9 cellular contexts compared by ENCODE assay signal in genomic region chr16:1296688-1297412, GRCh38. TPM values are rescaled to one million over a fixed set of nuclear protein-coding genes. Genes with fewer than 3 reads are reported as not detected.
DNase-seq lines count a peak whose midpoint lies in the region; ATAC-seq and TF ChIP-seq lines count a peak whose summit lies in the region.
"Had no signal": no experiment of that assay in that cellular context is flagged by ENCODE, and none has a peak within 500 bp of the region (broad histone marks: within the 10 kb centered on the region; RNA-seq: fewer than 3 reads in every experiment).

No MANE protein-coding gene starts in this region.

- no peak overlapping the region for H3K27ac ChIP-seq in upper lobe of right lung

- ATAC-seq in HG03432 (IDR thresholded peaks at IDR 0.05; ENCODE audit: unreplicated experiment) (peak; percentile 42), left lobe of liver (peak; percentile 29), upper lobe of right lung (no peak)

- H3K27me3 ChIP-seq in adipocyte (replicated peaks; ENCODE audit: control insufficient read depth, insufficient read depth, low read length) (peaks cover 22% of the 10 kb centered on the region), upper lobe of right lung (peaks cover 38% of the 10 kb centered on the region)

- H3K36me3 ChIP-seq in adipocyte (ENCODE audit: control insufficient read depth, insufficient read depth, low read length, severe bottlenecking) (no peaks in the 10 kb centered on the region), upper lobe of right lung (no peaks in the 10 kb centered on the region)

- intact Hi-C loops in upper lobe of right lung (cut with DNase I) = no loop called here

- no peaks in the 10 kb centered on the region for H3K9me3 ChIP-seq in adipocyte (ENCODE audit: control insufficient read depth, low read length)
- no peaks in the 10 kb centered on the region for H3K9me3 ChIP-seq in upper lobe of right lung

- H3K4me3 ChIP-seq in adipocyte (ENCODE audit: low read length) (no peak overlapping the region), upper lobe of right lung (no peak overlapping the region)

- no peak overlapping the region for H3K9ac ChIP-seq in adipocyte (ENCODE audit: low read length)

- H3K4me1 ChIP-seq in adipocyte (ENCODE audit: control insufficient read depth, insufficient read depth, low read length) = peaks cover 3% of the 10 kb centered on the region
- no peaks in the 10 kb centered on the region for H3K4me1 ChIP-seq in upper lobe of right lung

- DNase-seq in AG08395 (ENCODE audit: low spot score) = peak; percentile 47
- DNase-seq in adipocyte (ENCODE audit: low read depth) = peak; percentile 13
- DNase-seq in left lobe of liver (ENCODE audit: low spot score) = no peak
- DNase-seq in NCI-H1694 treated with DMSO at 0.1 percent for 48 hours (lab: John Stamatoyannopoulos, UW) = no peak
- no peak for DNase-seq in UCSD-AML1 (lab: John Stamatoyannopoulos, UW; ENCODE audit: unreplicated experiment)
- DNase-seq in upper lobe of right lung = no peak
- DNase-seq in hippocampal formation (lab: John Stamatoyannopoulos, UW) = no peak

- TF ChIP-seq CTCF in upper lobe of right lung (IDR thresholded peaks at IDR 0.05) = no peak

RNA-seq across cellular contexts. Expression of gene UBE2I, which starts 12.6 kb away (rescaled TPM):
- total RNA-seq in left lobe of liver (28.0 TPM), upper lobe of right lung (95.6 TPM)

RNA-seq across cellular contexts. Expression of gene BAIAP3, which starts 36.6 kb away (rescaled TPM):
- 8.1 TPM for total RNA-seq in left lobe of liver
- total RNA-seq in upper lobe of right lung = 3.0 TPM

RNA-seq across cellular contexts. Expression of gene TPSD1, which starts 41.0 kb away (rescaled TPM):
- not detected for total RNA-seq in left lobe of liver
- 9.4 TPM for total RNA-seq in upper lobe of right lung
- total RNA-seq: mononuclear cell had no signal

RNA-seq across cellular contexts. Expression of gene TSR3, which starts 54.8 kb away (rescaled TPM):
- total RNA-seq in left lobe of liver (32.5 TPM), upper lobe of right lung (43.8 TPM)

RNA-seq across cellular contexts. Expression of gene GNPTG, which starts 54.9 kb away (rescaled TPM):
- total RNA-seq in left lobe of liver (58.3 TPM), upper lobe of right lung (82.9 TPM)

Comparison
In these comparisons a context has a peak if more than half of its experiments do, and no peak if none do; other contexts are left out.
1. DNase-seq: peak in AG08395 (single experiment) and adipocyte (single experiment); none in left lobe of liver (single experiment), NCI-H1694 treated with DMSO at 0.1 percent for 48 hours (single experiment), UCSD-AML1 (single experiment), upper lobe of right lung (single experiment) and hippocampal formation (0 of 2).
2. RNA of gene TPSD1, which starts 41.0 kb away (total RNA-seq): 9.4 TPM in upper lobe of right lung (single experiment); not detected in left lobe of liver (single experiment); every median in the first group is over 10 times any median in the second.